Comparison of ENCODE assay signal across 6 cellular contexts in the genomic region with DNA sequence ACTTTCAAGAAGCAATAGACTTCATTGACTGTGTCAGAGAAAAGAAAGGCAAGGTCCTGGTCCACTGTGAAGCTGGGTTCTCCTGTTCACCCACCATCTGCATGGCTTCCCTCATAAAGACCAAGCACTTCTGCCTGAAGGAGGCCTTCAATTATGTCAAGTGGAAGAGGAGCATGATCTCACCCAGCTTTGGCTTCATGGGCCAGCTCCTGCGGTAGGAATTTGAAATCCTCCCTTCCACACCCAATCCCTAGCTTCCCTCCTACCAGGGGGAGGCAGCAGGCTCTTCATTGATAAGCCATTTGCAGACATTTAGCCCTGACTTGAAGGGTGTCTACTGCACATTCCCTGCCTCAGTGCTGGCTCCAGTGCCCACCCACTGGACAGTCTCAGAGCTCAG.
"Had no signal": no experiment of that assay in that cellular context is flagged by ENCODE, and none has a peak within 500 bp of the region (broad histone marks: within the 10 kb centered on the region; RNA-seq: fewer than 3 reads in every experiment).

No MANE protein-coding gene starts in this region.

- H3K4me3 ChIP-seq: K562 had no signal

- H3K27ac ChIP-seq: HL-60 had no signal

- H3K9me3 Mint-ChIP-seq: GM23338, HFFc6 had no signal

- H3K4me3 Mint-ChIP-seq: H9, HFFc6 had no signal

- H3K27ac Mint-ChIP-seq: GM23338, H9, HFFc6 had no signal

- DNase-seq: H9, HCEC 1CT, HFFc6 had no signal
